18 cellular contexts compared by ENCODE assay signal in the genomic region with DNA sequence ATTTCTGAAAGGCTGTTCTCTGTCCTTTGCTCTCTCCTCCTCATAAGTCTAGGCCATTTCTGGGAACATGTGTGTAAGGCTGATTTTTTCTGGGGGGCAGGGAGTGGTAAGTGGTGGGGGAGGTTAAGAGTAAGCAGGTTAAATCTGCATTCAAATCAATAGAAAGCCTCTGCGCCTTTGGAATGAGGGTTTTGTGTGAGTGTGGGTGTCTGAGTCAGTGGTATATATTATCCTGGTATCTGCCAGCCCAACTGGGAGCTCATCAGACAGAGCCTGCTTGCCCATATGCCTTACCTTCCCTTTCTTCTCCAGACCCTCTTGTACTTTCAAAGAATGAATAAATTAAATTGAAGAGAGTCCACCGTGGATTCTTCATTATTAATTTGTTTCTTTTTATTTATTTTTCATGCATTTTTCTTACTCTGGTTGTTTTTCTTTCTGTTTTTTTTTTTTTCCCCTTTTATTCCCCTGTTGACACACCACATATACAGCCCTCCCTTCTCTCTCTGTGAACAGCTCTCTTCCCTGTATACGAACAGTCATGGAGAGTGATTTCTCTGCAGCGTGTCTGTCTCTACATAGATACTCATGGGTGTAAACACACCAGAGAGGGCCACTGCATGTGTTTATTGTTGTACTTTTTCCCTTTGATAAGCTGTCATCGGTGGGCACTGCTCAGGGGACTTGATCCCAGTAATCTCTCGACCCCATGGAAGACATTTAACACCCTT.
DNase-seq lines count a peak whose midpoint lies in the region; ATAC-seq and TF ChIP-seq lines count a peak whose summit lies in the region.
"Had no signal": no experiment of that assay in that cellular context is flagged by ENCODE, and none has a peak within 500 bp of the region (broad histone marks: within the 10 kb centered on the region; RNA-seq: fewer than 3 reads in every experiment).

No MANE protein-coding gene starts in this region.

- ATAC-seq in left colon, result peak; percentile 53
- no peak for ATAC-seq in CD4-positive, alpha-beta T cell (ENCODE audit: poor library complexity)
- no peak for ATAC-seq in HG02759 (IDR thresholded peaks at IDR 0.05; ENCODE audit: unreplicated experiment)
- no peak for ATAC-seq in GM18861 (IDR thresholded peaks at IDR 0.05; ENCODE audit: unreplicated experiment)

- no peak for TF ChIP-seq POLR2A in uterus (IDR thresholded peaks at IDR 0.05)

- peaks cover 30% of the 10 kb centered on the region for H3K36me3 Mint-ChIP-seq in brain
- no peaks in the 10 kb centered on the region for H3K36me3 Mint-ChIP-seq in CD4-positive, alpha-beta T cell (ENCODE audit: low read depth)
- H3K36me3 Mint-ChIP-seq: activated naive CD8-positive, alpha-beta T cell; CD8-positive, alpha-beta memory T cell had no signal

- peaks cover 3% of the 10 kb centered on the region for H3K27me3 Mint-ChIP-seq in brain
- no peaks in the 10 kb centered on the region for H3K27me3 Mint-ChIP-seq in CD4-positive, alpha-beta T cell
- H3K27me3 Mint-ChIP-seq: activated naive CD8-positive, alpha-beta T cell had no signal

- POLR2A ChIA-PET in CD4-positive, alpha-beta T cell (lab: Charles Lee), result no interaction called here

- H3K27ac ChIP-seq in cardiac muscle cell (peak overlapping the region; percentile 70), left ventricle myocardium inferior (replicated peaks) (no peak overlapping the region), uterus (peak overlapping the region; percentile 59 to 68)
- H3K27ac ChIP-seq in CD4-positive, alpha-beta T cell (ENCODE audit: low read depth, low read length), result no peak overlapping the region

- H3K27me3 ChIP-seq in cardiac muscle cell (no peaks in the 10 kb centered on the region), left ventricle myocardium inferior (ENCODE audit: low read depth) (no peaks in the 10 kb centered on the region), uterus (no peaks in the 10 kb centered on the region)
- H3K27me3 ChIP-seq in CD4-positive, alpha-beta T cell (ENCODE audit: control insufficient read depth, insufficient read depth, low read length), result no peaks in the 10 kb centered on the region
- H3K27me3 ChIP-seq: pancreas had no signal

- CTCF ChIA-PET in CD4-positive, alpha-beta T cell (lab: Charles Lee), result no interaction called here

- peaks cover 39% of the 10 kb centered on the region for H3K4me1 ChIP-seq in cardiac muscle cell (ENCODE audit: low read depth)
- peaks cover 57% of the 10 kb centered on the region for H3K4me1 ChIP-seq in left ventricle myocardium inferior
- H3K4me1 ChIP-seq in uterus, result peaks cover 7 to 20% of the 10 kb centered on the region in 2 donors

- H3K4me3 ChIP-seq in cardiac muscle cell (no peak overlapping the region), left ventricle myocardium inferior (no peak overlapping the region), uterus (no peak overlapping the region)
- H3K4me3 ChIP-seq: pancreas had no signal

- intact Hi-C loops in left ventricle myocardium inferior (cut with micrococcal nuclease) (no loop called here), left colon (cut with DNase I, micrococcal nuclease) (no loop called here), uterus (cut with DNase I; ENCODE audit: low total_unique reads) (no loop called here)
- intact Hi-C loops in CD4-positive, alpha-beta T cell (cut with DNase I, micrococcal nuclease), result no loop called here

- TF ChIP-seq CTCF in cardiac muscle cell (IDR thresholded peaks at IDR 0.05; ENCODE audit: low read depth, low read length) (no peak), left ventricle myocardium inferior (IDR thresholded peaks at IDR 0.05; ENCODE audit: borderline replicate concordance) (no peak), brain (conservative IDR thresholded peaks at IDR 0.05) (no peak), uterus (IDR thresholded peaks at IDR 0.05) (no peak)
- TF ChIP-seq CTCF in CD4-positive, alpha-beta T cell (IDR thresholded peaks at IDR 0.05), result no peak

- peaks cover 66% of the 10 kb centered on the region for H3K4me1 Mint-ChIP-seq in brain
- H3K4me1 Mint-ChIP-seq in CD4-positive, alpha-beta T cell (ENCODE audit: low read depth), result no peaks in the 10 kb centered on the region
- H3K4me1 Mint-ChIP-seq: CD8-positive, alpha-beta memory T cell had no signal

- peak overlapping the region; percentile 72 to 94 (median 83) for H3K27ac Mint-ChIP-seq in brain
- no peak overlapping the region for H3K27ac Mint-ChIP-seq in CD4-positive, alpha-beta T cell
- H3K27ac Mint-ChIP-seq: activated naive CD8-positive, alpha-beta T cell; CD8-positive, alpha-beta memory T cell; T-helper 2 cell treated with Interferon-gamma antibody and Interleukin-4, amounts not matched to agents 5 μg/mL and 100 μg/mL, for 36 hours had no signal

- H3K9me3 Mint-ChIP-seq in brain, result peaks cover 0 to 5% (median 0%) of the 10 kb centered on the region in 5 experiments
- peaks cover 2% of the 10 kb centered on the region for H3K9me3 Mint-ChIP-seq in CD4-positive, alpha-beta T cell

- DNase-seq in cardiac muscle cell (ENCODE audit: low read depth in 1 of 2, low spot score in 1 of 2), result no peak
- DNase-seq in left ventricle myocardium inferior, result no peak
- DNase-seq in left colon, result no peak
- DNase-seq in uterus, result no peak
- DNase-seq in CD4-positive, alpha-beta T cell, result no peak
- DNase-seq: ACHN; activated CD4-positive, alpha-beta T cell treated with anti-CD3 and anti-CD28 coated beads for 4 hours; CD8-positive, alpha-beta memory T cell; cerebellar nuclear complex; NCI-H1092; NCI-H2171 treated with DMSO at 0.1 percent for 48 hours; pancreas; stimulated activated naive CD4-positive, alpha-beta T cell had no signal

- H3K9me3 ChIP-seq in cardiac muscle cell (ENCODE audit: low read depth) (no peaks in the 10 kb centered on the region), left ventricle myocardium inferior (replicated peaks) (no peaks in the 10 kb centered on the region), uterus (no peaks in the 10 kb centered on the region)
- no peaks in the 10 kb centered on the region for H3K9me3 ChIP-seq in CD4-positive, alpha-beta T cell (ENCODE audit: control insufficient read depth, low read length)
- H3K9me3 ChIP-seq: pancreas had no signal

- no peaks in the 10 kb centered on the region for H3K36me3 ChIP-seq in cardiac muscle cell
- no peaks in the 10 kb centered on the region for H3K36me3 ChIP-seq in left ventricle myocardium inferior
- H3K36me3 ChIP-seq in uterus, result no peaks in the 10 kb centered on the region
- H3K36me3 ChIP-seq: pancreas had no signal

- peak overlapping the region; percentile 22 to 68 (median 61) for H3K4me3 Mint-ChIP-seq in brain
- H3K4me3 Mint-ChIP-seq in CD4-positive, alpha-beta T cell, result no peak overlapping the region
- H3K4me3 Mint-ChIP-seq: activated naive CD8-positive, alpha-beta T cell; CD8-positive, alpha-beta memory T cell; T-helper 2 cell treated with Interferon-gamma antibody and Interleukin-4, amounts not matched to agents 5 μg/mL and 100 μg/mL, for 36 hours had no signal

Comparison
In these comparisons a context has a peak if more than half of its experiments do, and no peak if none do; other contexts are left out.
1. H3K27ac ChIP-seq: peak in cardiac muscle cell (single experiment) and uterus (2 of 2); none in left ventricle myocardium inferior (single experiment) and CD4-positive, alpha-beta T cell (single experiment).